Comparison of ENCODE assay signal across 13 cellular contexts in genomic region chr2:120912101-120912985, GRCh38.
DNase-seq lines count a peak whose midpoint lies in the region; ATAC-seq and TF ChIP-seq lines count a peak whose summit lies in the region.
"Had no signal": no experiment of that assay in that cellular context is flagged by ENCODE, and none has a peak within 500 bp of the region (broad histone marks: within the 10 kb centered on the region; RNA-seq: fewer than 3 reads in every experiment).

No MANE protein-coding gene starts in this region.

- no peak overlapping the region for H3K27ac ChIP-seq in SJCRH30
- H3K27ac ChIP-seq in prostate gland = no peak overlapping the region
- H3K27ac ChIP-seq: pancreas had no signal

- H3K36me3 ChIP-seq in SJCRH30 (no peaks in the 10 kb centered on the region; the same call in 1 of the 2 replicates), prostate gland (no peaks in the 10 kb centered on the region)
- H3K36me3 ChIP-seq: pancreas had no signal

- H3K36me3 Mint-ChIP-seq in endothelial cell (ENCODE audit: low read depth, unreplicated experiment) = no peaks in the 10 kb centered on the region

- peaks cover 10% of the 10 kb centered on the region for H3K27me3 Mint-ChIP-seq in endothelial cell (ENCODE audit: unreplicated experiment)
- H3K27me3 Mint-ChIP-seq: B cell had no signal

- 69% methylated on average over 29 of the region's 29 CpGs for WGBS in prostate gland

- H3K4me1 ChIP-seq in SJCRH30 (peaks cover 39% of the 10 kb centered on the region), prostate gland (replicated peaks) (no peaks in the 10 kb centered on the region)

- H3K9me3 Mint-ChIP-seq in endothelial cell (ENCODE audit: unreplicated experiment) = no peaks in the 10 kb centered on the region
- H3K9me3 Mint-ChIP-seq: activated naive CD4-positive, alpha-beta T cell treated with anti-CD3 and anti-CD28 coated beads for 36 hours had no signal

- no peak overlapping the region for H3K4me3 Mint-ChIP-seq in endothelial cell (ENCODE audit: unreplicated experiment)
- H3K4me3 Mint-ChIP-seq: activated naive CD4-positive, alpha-beta T cell treated with anti-CD3 and anti-CD28 coated beads for 36 hours; B cell had no signal

- H3K4me3 ChIP-seq in SJCRH30 = no peak overlapping the region
- H3K4me3 ChIP-seq in foreskin fibroblast (ENCODE audit: low read depth in 1 of 2, low read length in 2 of 2) = no peak overlapping the region
- H3K4me3 ChIP-seq in prostate gland = no peak overlapping the region
- H3K4me3 ChIP-seq: GM12878, pancreas had no signal

- peak; percentile 79 for ATAC-seq in omental fat pad (ENCODE audit: low FRiP score)
- ATAC-seq: GM12878 had no signal

- peak; percentile 49 for DNase-seq in AG08395 (ENCODE audit: low spot score)
- DNase-seq in SJCRH30 = peak; percentile 27 to 29
- peak; percentile 39 to 67 for DNase-seq in foreskin fibroblast
- DNase-seq in omental fat pad (ENCODE audit: low spot score) = peak; percentile 44
- DNase-seq in GDM1 (lab: John Stamatoyannopoulos, UW) = no peak
- no peak for DNase-seq in endothelial cell (ENCODE audit: low spot score)
- DNase-seq in activated T-cell treated with anti-CD3 and anti-CD28 coated beads for 4 hours = no peak
- no peak for DNase-seq in prostate gland (ENCODE audit: low spot score)
- DNase-seq: activated naive CD4-positive, alpha-beta T cell treated with anti-CD3 and anti-CD28 coated beads for 36 hours; NCI-H526; pancreas had no signal

- H3K27me3 ChIP-seq in SJCRH30 (no peaks in the 10 kb centered on the region), prostate gland (replicated peaks; ENCODE audit: insufficient read depth) (no peaks in the 10 kb centered on the region)
- H3K27me3 ChIP-seq: pancreas had no signal

- intact Hi-C loops in prostate gland (cut with DNase I) = no loop called here

- TF ChIP-seq CTCF in foreskin fibroblast (IDR thresholded peaks at IDR 0.05; ENCODE audit: low read depth, low read length) (no peak), omental fat pad (IDR thresholded peaks at IDR 0.05) (no peak), endothelial cell (IDR thresholded peaks at IDR 0.05; ENCODE audit: unreplicated experiment) (no peak), prostate gland (IDR thresholded peaks at IDR 0.05) (no peak)

- no peak overlapping the region for H3K27ac Mint-ChIP-seq in endothelial cell (ENCODE audit: unreplicated experiment)
- H3K27ac Mint-ChIP-seq: activated naive CD4-positive, alpha-beta T cell treated with anti-CD3 and anti-CD28 coated beads for 36 hours; B cell had no signal

- no peaks in the 10 kb centered on the region for H3K9me3 ChIP-seq in SJCRH30 (replicated peaks)
- no peaks in the 10 kb centered on the region for H3K9me3 ChIP-seq in prostate gland
- H3K9me3 ChIP-seq: pancreas had no signal

- peaks cover 12% of the 10 kb centered on the region for H3K4me1 Mint-ChIP-seq in endothelial cell (ENCODE audit: unreplicated experiment)
- H3K4me1 Mint-ChIP-seq: B cell had no signal

- no peak for TF ChIP-seq POLR2A in prostate gland (IDR thresholded peaks at IDR 0.05)

Comparison
In these comparisons a context has a peak if more than half of its experiments do, and no peak if none do; other contexts are left out.
1. DNase-seq: peak in AG08395 (single experiment), SJCRH30 (2 of 2), foreskin fibroblast (2 of 2) and omental fat pad (single experiment); none in GDM1 (single experiment), endothelial cell (single experiment), activated T-cell treated with anti-CD3 and anti-CD28 coated beads for 4 hours (single experiment) and prostate gland (single experiment).